Comparison of ENCODE assay signal across 30 cellular contexts in the genomic region with DNA sequence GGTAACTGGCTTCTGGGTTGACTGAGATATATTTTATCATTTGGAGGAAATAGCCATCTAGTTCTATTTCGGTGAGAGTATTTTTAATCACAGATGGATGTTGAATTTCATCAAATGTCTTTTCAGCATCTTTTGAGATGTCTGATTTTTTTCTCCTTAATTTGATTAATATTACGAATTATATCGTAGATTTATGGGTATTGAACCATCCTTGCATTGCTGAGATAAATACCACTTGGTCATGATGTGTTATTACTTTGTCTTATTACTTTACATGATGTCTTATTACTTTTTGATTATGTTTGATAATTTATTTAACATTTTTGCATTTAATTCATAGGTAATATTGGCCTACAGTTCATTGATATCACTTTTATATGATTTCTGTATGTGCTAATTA.
"Had no signal": no experiment of that assay in that cellular context is flagged by ENCODE, and none has a peak within 500 bp of the region (broad histone marks: within the 10 kb centered on the region; RNA-seq: fewer than 3 reads in every experiment).

No MANE protein-coding gene starts in this region.

- FAIRE-seq: astrocyte, bronchial epithelial cell had no signal

- H3K36me3 ChIP-seq: brain microvascular endothelial cell, esophagus muscularis mucosa, gastrocnemius medialis, heart left ventricle, WERI-Rb-1 had no signal

- DNase-seq: activated B cell treated with CpG ODN at 0.5 μM for 24 hours; activated CD4-positive, alpha-beta T cell treated with anti-CD3 and anti-CD28 coated beads for 48 hours; activated CD4-positive, alpha-beta T cell treated with anti-CD3 and anti-CD28 coated beads, Interleukin-2, amount 50 U/mL, for 1 hour; activated CD4-positive, alpha-beta T cell treated with anti-CD3 and anti-CD28 coated beads, Interleukin-2, amount 50 U/mL, for 48 hours; activated CD8-positive, alpha-beta memory T cell treated with anti-CD3 and anti-CD28 coated beads for 24 hours; activated CD8-positive, alpha-beta T cell treated with anti-CD3 and anti-CD28 coated beads for 36 hours; activated effector memory CD4-positive, alpha-beta T cell treated with Interleukin-2 at 50 U/mL for 16 hours; activated gamma-delta T cell treated with Interleukin-2 at 50 U/mL for 16 hours; activated naive CD4-positive, alpha-beta T cell treated with anti-CD3 and anti-CD28 coated beads, Interleukin-2, amount 50 U/mL, for 16 hours; activated naive CD4-positive, alpha-beta T cell treated with Interleukin-2 at 50 U/mL for 16 hours; activated T-cell treated with anti-CD3 and anti-CD28 coated beads, Interleukin-2, amount 50 U/mL, for 4 hours; amniotic stem cell; anterior cingulate cortex; brain microvascular endothelial cell; cortex of kidney; dermis blood vessel endothelial cell; effector CD4-positive, alpha-beta T cell; effector memory CD8-positive, alpha-beta T cell; erythroblast; foreskin keratinocyte; gastrocnemius medialis; glutamatergic neuron; heart left ventricle; T1000; WERI-Rb-1 had no signal

- H3K4me1 ChIP-seq: foreskin keratinocyte, gastrocnemius medialis, heart left ventricle had no signal

- H3K27ac ChIP-seq: brain microvascular endothelial cell, esophagus muscularis mucosa, foreskin keratinocyte, gastrocnemius medialis, heart left ventricle, WERI-Rb-1 had no signal

- ATAC-seq: activated CD4-positive, CD25-positive, alpha-beta regulatory T cell treated with anti-CD3 and anti-CD28 coated beads, Interleukin-2, amount 50 U/mL, for 24 hours; activated CD8-positive, alpha-beta T cell treated with anti-CD3 and anti-CD28 coated beads for 36 hours; activated T-cell treated with anti-CD3 and anti-CD28 coated beads, Interleukin-2, amount 50 U/mL, for 4 hours; activated T-helper 17 cell treated with anti-CD3 and anti-CD28 coated beads, Interleukin-2, amount 50 U/mL, for 72 hours; effector memory CD8-positive, alpha-beta T cell; foreskin keratinocyte; gastrocnemius medialis; heart left ventricle had no signal

- H3K4me3 ChIP-seq: esophagus muscularis mucosa, gastrocnemius medialis, heart left ventricle had no signal

- H3K27me3 ChIP-seq: brain microvascular endothelial cell, esophagus muscularis mucosa, foreskin keratinocyte, gastrocnemius medialis, heart left ventricle had no signal

- H3K9me3 ChIP-seq: gastrocnemius medialis had no signal
